23 cellular contexts compared by ENCODE assay signal in genomic region chr3:7658294-7658693, GRCh38.
"Had no signal": no experiment of that assay in that cellular context is flagged by ENCODE, and none has a peak within 500 bp of the region (broad histone marks: within the 10 kb centered on the region; RNA-seq: fewer than 3 reads in every experiment).

No MANE protein-coding gene starts in this region.

- H3K27me3 ChIP-seq: dorsolateral prefrontal cortex, heart right ventricle, neutrophil, pancreas, sigmoid colon, stomach, thyroid gland, vagina had no signal

- H3K9me3 ChIP-seq: heart right ventricle, neutrophil, pancreas, sigmoid colon, stomach, thyroid gland, vagina had no signal

- FAIRE-seq: pancreas had no signal

- H3K36me3 ChIP-seq: heart right ventricle, neutrophil, pancreas, sigmoid colon, stomach, thyroid gland, vagina had no signal

- DNase-seq: cortex of kidney; dorsolateral prefrontal cortex; effector CD4-positive, alpha-beta T cell; foreskin melanocyte; glutamatergic neuron; heart right ventricle; hippocampal formation; kidney glomerular epithelial cell; left colon; natural killer cell; pancreas; retina; sigmoid colon; stimulated activated CD4-positive, alpha-beta T cell treated with anti-CD3 and anti-CD28 coated beads, Interleukin-2, amount 100 ng/mL, for 24 hours; stimulated activated CD4-positive, alpha-beta T cell treated with anti-CD3 and anti-CD28 coated beads, Interleukin-4, amount 100 ng/mL, for 24 hours; stimulated activated naive CD4-positive, alpha-beta T cell treated with Interleukin-2 at 50 U/mL for 16 hours; stomach; thyroid gland; trophoblast cell had no signal

- H3K27ac ChIP-seq: dorsolateral prefrontal cortex, neutrophil, pancreas, stomach, vagina had no signal

- ATAC-seq: left colon; natural killer cell; pancreas; stimulated activated effector memory CD8-positive, alpha-beta T cell treated with anti-CD3 and anti-CD28 coated beads, Interleukin-12 subunit alpha, Interleukin-12 subunit beta, amount 100 ng/mL, for 72 hours had no signal

- H3K4me1 ChIP-seq: pancreas, sigmoid colon, stomach, vagina had no signal

- H3K4me3 ChIP-seq: dorsolateral prefrontal cortex, heart right ventricle, lung, pancreas, sigmoid colon, stomach, thyroid gland, vagina had no signal
